ENCODE assay signal across 3 cellular contexts in genomic region chr11:635945-636510, GRCh38.
TF ChIP-seq lines count a peak whose summit lies in the region.

No MANE protein-coding gene starts in this region.

TF ChIP-seq in SK-N-SH, 30 proteins besides CTCF, POLR2A, EP300 and RAD21 (continued from another document):
- TF ChIP-seq POLR2AphosphoS5 (IDR thresholded peaks at IDR 0.05; ENCODE audit: low read depth, low read length): no peak
- no peak for TF ChIP-seq GATA2 (CRISPR knock-in tag; IDR thresholded peaks at IDR 0.05)
- TF ChIP-seq MEF2A (IDR thresholded peaks at IDR 0.05; ENCODE audit: borderline replicate concordance, low read depth): no peak
- no peak for TF ChIP-seq EZH2phosphoT487 (IDR thresholded peaks at IDR 0.05; ENCODE audit: borderline replicate concordance, low read depth)
- no peak for TF ChIP-seq NFIC (IDR thresholded peaks at IDR 0.05; ENCODE audit: borderline replicate concordance)
- no peak for TF ChIP-seq FOSL2 (IDR thresholded peaks at IDR 0.05; ENCODE audit: borderline replicate concordance, low read depth)
- TF ChIP-seq USF2 (IDR thresholded peaks at IDR 0.05; ENCODE audit: borderline replicate concordance, low read depth, low read length): no peak
- no peak for TF ChIP-seq ZBTB33 (IDR thresholded peaks at IDR 0.05; ENCODE audit: borderline replicate concordance, low read depth)
- no peak for TF ChIP-seq IRF3 (IDR thresholded peaks at IDR 0.05; ENCODE audit: low read depth, low read length)
- no peak for TF ChIP-seq ELF1 (IDR thresholded peaks at IDR 0.05)

TF ChIP-seq in SK-N-SH treated with all-trans-retinoic acid at 6 μM for 48 hours, 23 proteins besides CTCF, POLR2A, EP300 and RAD21 (continued from another document):
- no peak for TF ChIP-seq ZNF565 (CRISPR knock-in tag; conservative IDR thresholded peaks at IDR 0.05; ENCODE audit: low read depth)
- no peak for TF ChIP-seq PPARA (CRISPR knock-in tag; IDR thresholded peaks at IDR 0.05; ENCODE audit: borderline replicate concordance)
- TF ChIP-seq OSR1 (CRISPR knock-in tag; IDR thresholded peaks at IDR 0.05): no peak
- TF ChIP-seq GLIS3 (CRISPR knock-in tag; IDR thresholded peaks at IDR 0.05): no peak
- no peak for TF ChIP-seq TOX (CRISPR knock-in tag; IDR thresholded peaks at IDR 0.05; ENCODE audit: borderline replicate concordance)
- no peak for TF ChIP-seq ARNTL (CRISPR knock-in tag; IDR thresholded peaks at IDR 0.05; ENCODE audit: borderline replicate concordance, low read depth)
- TF ChIP-seq, protein P1, sequence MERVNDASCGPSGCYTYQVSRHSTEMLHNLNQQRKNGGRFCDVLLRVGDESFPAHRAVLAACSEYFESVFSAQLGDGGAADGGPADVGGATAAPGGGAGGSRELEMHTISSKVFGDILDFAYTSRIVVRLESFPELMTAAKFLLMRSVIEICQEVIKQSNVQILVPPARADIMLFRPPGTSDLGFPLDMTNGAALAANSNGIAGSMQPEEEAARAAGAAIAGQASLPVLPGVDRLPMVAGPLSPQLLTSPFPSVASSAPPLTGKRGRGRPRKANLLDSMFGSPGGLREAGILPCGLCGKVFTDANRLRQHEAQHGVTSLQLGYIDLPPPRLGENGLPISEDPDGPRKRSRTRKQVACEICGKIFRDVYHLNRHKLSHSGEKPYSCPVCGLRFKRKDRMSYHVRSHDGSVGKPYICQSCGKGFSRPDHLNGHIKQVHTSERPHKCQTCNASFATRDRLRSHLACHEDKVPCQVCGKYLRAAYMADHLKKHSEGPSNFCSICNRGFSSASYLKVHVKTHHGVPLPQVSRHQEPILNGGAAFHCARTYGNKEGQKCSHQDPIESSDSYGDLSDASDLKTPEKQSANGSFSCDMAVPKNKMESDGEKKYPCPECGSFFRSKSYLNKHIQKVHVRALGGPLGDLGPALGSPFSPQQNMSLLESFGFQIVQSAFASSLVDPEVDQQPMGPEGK (CRISPR knock-in tag; IDR thresholded peaks at IDR 0.05; ENCODE audit: borderline replicate concordance): no peak
- no peak for TF ChIP-seq RARB (CRISPR knock-in tag; IDR thresholded peaks at IDR 0.05)
- TF ChIP-seq, protein P2, sequence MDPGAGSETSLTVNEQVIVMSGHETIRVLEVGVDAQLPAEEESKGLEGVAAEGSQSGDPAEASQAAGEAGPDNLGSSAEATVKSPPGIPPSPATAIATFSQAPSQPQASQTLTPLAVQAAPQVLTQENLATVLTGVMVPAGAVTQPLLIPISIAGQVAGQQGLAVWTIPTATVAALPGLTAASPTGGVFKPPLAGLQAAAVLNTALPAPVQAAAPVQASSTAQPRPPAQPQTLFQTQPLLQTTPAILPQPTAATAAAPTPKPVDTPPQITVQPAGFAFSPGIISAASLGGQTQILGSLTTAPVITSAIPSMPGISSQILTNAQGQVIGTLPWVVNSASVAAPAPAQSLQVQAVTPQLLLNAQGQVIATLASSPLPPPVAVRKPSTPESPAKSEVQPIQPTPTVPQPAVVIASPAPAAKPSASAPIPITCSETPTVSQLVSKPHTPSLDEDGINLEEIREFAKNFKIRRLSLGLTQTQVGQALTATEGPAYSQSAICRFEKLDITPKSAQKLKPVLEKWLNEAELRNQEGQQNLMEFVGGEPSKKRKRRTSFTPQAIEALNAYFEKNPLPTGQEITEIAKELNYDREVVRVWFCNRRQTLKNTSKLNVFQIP (CRISPR knock-in tag; IDR thresholded peaks at IDR 0.05; ENCODE audit: borderline replicate concordance, low read depth): no peak
- no peak for TF ChIP-seq ZFP30 (CRISPR knock-in tag; IDR thresholded peaks at IDR 0.05)
- no peak for TF ChIP-seq ZFP3 (CRISPR knock-in tag; IDR thresholded peaks at IDR 0.05)
- no peak for TF ChIP-seq BACH2 (CRISPR knock-in tag; IDR thresholded peaks at IDR 0.05; ENCODE audit: borderline replicate concordance)
- TF ChIP-seq TSHZ2 (CRISPR knock-in tag; IDR thresholded peaks at IDR 0.05): no peak
- TF ChIP-seq ESRRG (CRISPR knock-in tag; IDR thresholded peaks at IDR 0.05): no peak
- TF ChIP-seq ZNF70 (CRISPR knock-in tag; IDR thresholded peaks at IDR 0.05): no peak

TF ChIP-seq in WTC11, 78 proteins besides CTCF, POLR2A, EP300 and RAD21:
- TF ChIP-seq E2F4 (CRISPR knock-in tag; IDR thresholded peaks at IDR 0.05; ENCODE audit: borderline replicate concordance, low read depth) (no peak), ZNF671 (CRISPR knock-in tag; IDR thresholded peaks at IDR 0.05) (no peak), PREB (CRISPR knock-in tag; IDR thresholded peaks at IDR 0.05; ENCODE audit: borderline replicate concordance) (no peak), TEAD4 (CRISPR knock-in tag; IDR thresholded peaks at IDR 0.05) (no peak), ATF3 (CRISPR knock-in tag; conservative IDR thresholded peaks at IDR 0.05) (no peak), HMGXB4 (CRISPR knock-in tag; IDR thresholded peaks at IDR 0.05) (no peak), ESRRA (CRISPR knock-in tag; IDR thresholded peaks at IDR 0.05; ENCODE audit: borderline replicate concordance) (no peak), USF2 (CRISPR knock-in tag; IDR thresholded peaks at IDR 0.05) (no peak), ZNF512 (CRISPR knock-in tag; IDR thresholded peaks at IDR 0.05; ENCODE audit: borderline replicate concordance) (no peak), ZNF232 (CRISPR knock-in tag; IDR thresholded peaks at IDR 0.05) (no peak), NR1H2 (CRISPR knock-in tag; IDR thresholded peaks at IDR 0.05) (no peak), IRF2 (CRISPR knock-in tag; IDR thresholded peaks at IDR 0.05; ENCODE audit: borderline replicate concordance, low read depth) (no peak)
- TF ChIP-seq, protein P3, sequence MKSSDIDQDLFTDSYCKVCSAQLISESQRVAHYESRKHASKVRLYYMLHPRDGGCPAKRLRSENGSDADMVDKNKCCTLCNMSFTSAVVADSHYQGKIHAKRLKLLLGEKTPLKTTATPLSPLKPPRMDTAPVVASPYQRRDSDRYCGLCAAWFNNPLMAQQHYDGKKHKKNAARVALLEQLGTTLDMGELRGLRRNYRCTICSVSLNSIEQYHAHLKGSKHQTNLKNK (CRISPR knock-in tag; IDR thresholded peaks at IDR 0.05): no peak
- TF ChIP-seq, protein P4, sequence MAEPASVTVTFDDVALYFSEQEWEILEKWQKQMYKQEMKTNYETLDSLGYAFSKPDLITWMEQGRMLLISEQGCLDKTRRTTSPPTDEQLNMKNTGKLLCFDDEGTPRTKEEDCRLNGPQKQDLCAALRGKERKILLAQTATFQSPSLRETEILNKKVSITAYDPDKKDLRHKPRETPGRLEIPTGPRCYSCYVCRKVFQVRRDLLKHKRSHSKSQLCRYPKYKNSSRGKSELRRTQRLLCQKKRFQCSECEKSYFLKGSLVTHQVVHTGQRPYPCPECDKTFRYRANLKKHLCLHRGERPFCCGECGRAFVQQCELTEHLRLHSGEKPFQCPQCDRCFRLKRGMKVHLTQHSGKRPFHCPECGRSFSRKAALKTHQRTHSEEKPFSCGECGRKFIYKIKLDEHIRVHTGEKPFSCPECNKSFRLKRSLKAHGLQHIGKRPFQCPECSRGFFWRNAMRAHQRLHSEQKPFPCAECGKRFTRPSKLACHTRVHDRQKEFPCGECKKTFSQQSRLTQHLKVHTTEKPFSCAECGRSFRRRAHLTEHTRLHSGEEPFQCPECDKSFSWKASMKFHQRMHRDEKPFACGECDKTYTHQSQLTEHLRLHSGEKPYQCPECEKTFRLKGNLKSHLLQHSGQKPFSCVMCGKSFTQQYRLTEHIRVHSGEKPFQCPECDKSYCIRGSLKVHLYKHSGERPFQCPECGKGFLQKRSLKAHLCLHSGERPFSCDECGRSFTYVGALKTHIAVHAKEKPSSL (CRISPR knock-in tag; conservative IDR thresholded peaks at IDR 0.05): no peak
- TF ChIP-seq, protein P5, sequence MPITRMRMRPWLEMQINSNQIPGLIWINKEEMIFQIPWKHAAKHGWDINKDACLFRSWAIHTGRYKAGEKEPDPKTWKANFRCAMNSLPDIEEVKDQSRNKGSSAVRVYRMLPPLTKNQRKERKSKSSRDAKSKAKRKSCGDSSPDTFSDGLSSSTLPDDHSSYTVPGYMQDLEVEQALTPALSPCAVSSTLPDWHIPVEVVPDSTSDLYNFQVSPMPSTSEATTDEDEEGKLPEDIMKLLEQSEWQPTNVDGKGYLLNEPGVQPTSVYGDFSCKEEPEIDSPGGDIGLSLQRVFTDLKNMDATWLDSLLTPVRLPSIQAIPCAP (CRISPR knock-in tag; IDR thresholded peaks at IDR 0.05): no peak
